ENCODE assay signal across 8 cellular contexts in the genomic region with DNA sequence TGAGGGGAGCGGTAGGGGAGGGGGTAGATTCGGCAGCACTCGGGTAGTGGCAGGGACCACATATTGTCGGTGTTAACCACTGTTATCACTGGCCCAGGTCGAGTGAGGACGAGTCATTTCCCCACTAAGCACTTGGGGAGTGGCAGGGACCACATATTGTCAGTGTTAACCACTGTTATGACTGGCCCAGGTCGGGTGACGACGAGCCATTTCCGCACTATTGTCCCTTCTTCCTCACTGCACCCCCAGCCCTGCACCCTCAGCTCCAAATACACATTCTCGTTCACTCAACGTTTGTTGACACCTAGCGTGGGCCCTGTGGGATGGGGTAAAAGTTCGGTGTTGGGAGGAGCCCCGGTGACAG. TPM values are rescaled to one million over a fixed set of nuclear protein-coding genes. Genes with fewer than 3 reads are reported as not detected.
DNase-seq lines count a peak whose midpoint lies in the region; ATAC-seq and TF ChIP-seq lines count a peak whose summit lies in the region.

No MANE protein-coding gene starts in this region.

- in situ Hi-C loops in astrocyte of the cerebellum (cut with HindIII; ENCODE audit: low sequenced_read_pairs): no loop called here

- peak overlapping the region; percentile 95 for H2AFZ ChIP-seq in SU-DHL-6 (ENCODE audit: low read depth, low read length, severe bottlenecking)

- ATAC-seq in GM18519 (IDR thresholded peaks at IDR 0.05; ENCODE audit: low FRiP score, unreplicated experiment): peak; percentile 64
- ATAC-seq in HG02870 (IDR thresholded peaks at IDR 0.05; ENCODE audit: unreplicated experiment): peak; percentile 68

- TF ChIP-seq CTCF in SU-DHL-6 (IDR thresholded peaks at IDR 0.05; ENCODE audit: insufficient read depth, low read length, poor library complexity, severe bottlenecking) (no peak), astrocyte of the cerebellum (IDR thresholded peaks at IDR 0.05; ENCODE audit: low read depth, low read length, missing control alignments) (no peak), liver (IDR thresholded peaks at IDR 0.05; ENCODE audit: low read depth, low read length, missing input control) (no peak)

- no peaks in the 10 kb centered on the region for H3F3A ChIP-seq in SU-DHL-6 (ENCODE audit: insufficient read depth)

- 0 out of 2 replicates have a peak, but pooled peaks cover 3% of the 10 kb centered on the region for H3K79me2 ChIP-seq in SU-DHL-6 (ENCODE audit: insufficient read depth, low read length)

- peaks cover 0 to 23% (median 14%) of the 10 kb centered on the region in 4 donors for H3K4me1 ChIP-seq in liver (ENCODE audit: control insufficient read depth in 4 of 4, insufficient read depth in 4 of 4, low read length in 3 of 4)

- no peaks in the 10 kb centered on the region for H3K27me3 ChIP-seq in SU-DHL-6 (ENCODE audit: low read length)
- no peaks in the 10 kb centered on the region for H3K27me3 ChIP-seq in liver (ENCODE audit: control insufficient read depth in 4 of 4, insufficient read depth in 4 of 4, low read length in 3 of 4)

- H3K9me2 ChIP-seq in SU-DHL-6 (replicated peaks; ENCODE audit: insufficient read depth, low read length): no peaks in the 10 kb centered on the region

- H3K27ac ChIP-seq in SU-DHL-6 (ENCODE audit: low read depth, low read length) (no peak overlapping the region), liver (ENCODE audit: low read depth in 1 of 2, low read length in 2 of 2) (peak overlapping the region; percentile 86 to 97)

- no peak for DNase-seq in astrocyte of the cerebellum (ENCODE audit: low read depth)
- peak; percentile 58 for DNase-seq in stimulated activated CD8-positive, alpha-beta memory T cell treated with anti-CD3 and anti-CD28 coated beads, Interleukin-12 subunit alpha, Interleukin-12 subunit beta, amount 100 ng/mL, for 4 hours (ENCODE audit: low read depth)
- no peak for DNase-seq in SIG-M5 treated with dmso at 0.1 percent for 504 hours (lab: John Stamatoyannopoulos, UW; ENCODE audit: unreplicated experiment)
- DNase-seq in kidney tubule cell (ENCODE audit: low spot score): no peak

- TF ChIP-seq RAD21 in liver (IDR thresholded peaks at IDR 0.05): no peak

- peak overlapping the region; percentile 70 for H3K4me2 ChIP-seq in SU-DHL-6 (ENCODE audit: low read depth, low read length, poor library complexity, severe bottlenecking)

- 45% methylated on average over 15 of the region's 15 CpGs for WGBS in liver

- H3K9ac ChIP-seq in SU-DHL-6 (ENCODE audit: low read length): peak overlapping the region; percentile 87
- H3K9ac ChIP-seq in liver (ENCODE audit: low read depth in 1 of 2, low read length in 2 of 2): peak overlapping the region; percentile 9 to 42

- H3K9me3 ChIP-seq in SU-DHL-6 (ENCODE audit: insufficient read depth, low read length): no peaks in the 10 kb centered on the region
- H3K9me3 ChIP-seq in liver (ENCODE audit: control insufficient read depth in 4 of 4, low read length in 3 of 4): no peaks in the 10 kb centered on the region

- no peaks in the 10 kb centered on the region for H4K20me1 ChIP-seq in SU-DHL-6 (ENCODE audit: low read depth, low read length)

- peak overlapping the region; percentile 84 for H3K4me3 ChIP-seq in SU-DHL-6 (ENCODE audit: insufficient read depth, low read length, poor library complexity, severe bottlenecking)
- peak overlapping the region; percentile 74 for H3K4me3 ChIP-seq in astrocyte of the cerebellum (ENCODE audit: low read depth, low read length)
- H3K4me3 ChIP-seq in liver (ENCODE audit: low read depth in 1 of 3, low read length in 3 of 3): peak overlapping the region in 2 of 3 donors; percentile 29 to 84

- H3K36me3 ChIP-seq in SU-DHL-6 (ENCODE audit: low read length) (no peaks in the 10 kb centered on the region), liver (ENCODE audit: control insufficient read depth in 4 of 4, insufficient read depth in 3 of 4, low read depth in 1 of 4, low read length in 3 of 4) (peaks cover 0 to 6% (median 3%) of the 10 kb centered on the region in 4 donors)

TF ChIP-seq in liver, 16 proteins besides CTCF, POLR2A, EP300 and RAD21:
- TF ChIP-seq TAF1 (conservative IDR thresholded peaks at IDR 0.05): no peak
- no peak for TF ChIP-seq YY1 (IDR thresholded peaks at IDR 0.05)
- TF ChIP-seq SP1 (IDR thresholded peaks at IDR 0.05): peak; percentile 31
TF ChIP-seq in liver: peak in this region for 1.

RNA-seq across cellular contexts. Expression of a gene that starts 0.5 kb away (rescaled TPM):
- 10 to 100 TPM; 17.6 to 18.2 TPM for total RNA-seq in liver
- polyA plus RNA-seq in liver: 10 to 100 TPM; 11.6 to 12.0 TPM

RNA-seq across cellular contexts. Expression of a gene that starts 35.5 kb away (rescaled TPM):
- total RNA-seq in liver: 10 to 100 TPM; 42.5 to 60.4 TPM
- 10 to 100 TPM; 10.2 to 13.6 TPM for polyA plus RNA-seq in liver

RNA-seq across cellular contexts. Expression of a gene that starts 43.1 kb away (rescaled TPM):
- total RNA-seq in liver: under 1 TPM in 1 of 2 donors, not detected in 1; 0.08 TPM
- polyA plus RNA-seq in liver: not detected
